ENCODE assay signal across 8 cellular contexts in genomic region chr17:29760771-29761682, GRCh38.
DNase-seq lines count a peak whose midpoint lies in the region; ATAC-seq and TF ChIP-seq lines count a peak whose summit lies in the region.

No MANE protein-coding gene starts in this region.

- H2AFZ ChIP-seq in OCI-LY1 (ENCODE audit: low read length), result no peak overlapping the region

- peaks cover 63% of the 10 kb centered on the region for H3K4me1 ChIP-seq in OCI-LY1 (ENCODE audit: insufficient read depth, low read length, severe bottlenecking)

- H3K27me3 ChIP-seq in OCI-LY1 (ENCODE audit: insufficient read depth, low read length), result no peaks in the 10 kb centered on the region

- H3K9me2 ChIP-seq in OCI-LY1 (ENCODE audit: low read depth, low read length), result no peaks in the 10 kb centered on the region

- H3K4me3 ChIP-seq in OCI-LY1 (ENCODE audit: low read depth, low read length, poor library complexity, severe bottlenecking) (peak overlapping the region; percentile 79), epithelial cell of proximal tubule (ENCODE audit: low read depth, low read length) (peak overlapping the region; percentile 95)

- 0 out of 2 replicates have a peak, but pooled peaks cover 10% of the 10 kb centered on the region for H3F3A ChIP-seq in OCI-LY1 (ENCODE audit: insufficient read depth, low read length)

- H3K79me2 ChIP-seq in OCI-LY1 (ENCODE audit: insufficient read depth, low read length), result peaks cover 37% of the 10 kb centered on the region

- in situ Hi-C loops in ACHN (cut with HindIII; ENCODE audit: low pct_ligation_motif_present, low pct_unique_long_range_greater_than_20kb, low sequenced_read_pairs), result no loop called here

- DNase-seq in ACHN, result peak; percentile 92
- peak; percentile 80 for DNase-seq in activated T-cell treated with anti-CD3 and anti-CD28 coated beads for 4 hours
- no peak for DNase-seq in epithelial cell of proximal tubule (ENCODE audit: low read depth)
- DNase-seq in mucosa of gallbladder (ENCODE audit: low spot score), result peak; percentile 86
- peak; percentile 75 to 78 for DNase-seq in stimulated activated CD8-positive, alpha-beta memory T cell treated with anti-CD3 and anti-CD28 coated beads, Interleukin-4, amount 100 ng/mL, for 1 hour (ENCODE audit: low read depth in 2 of 2, low spot score in 1 of 2)

- peak overlapping the region; percentile 94 for H3K9ac ChIP-seq in OCI-LY1 (ENCODE audit: low read length)

- ATAC-seq in GM19025 (IDR thresholded peaks at IDR 0.05; ENCODE audit: low read depth, unreplicated experiment) (peak; percentile 89), HG03280 (IDR thresholded peaks at IDR 0.05; ENCODE audit: unreplicated experiment) (peak; percentile 92)

- TF ChIP-seq CTCF in OCI-LY1 (IDR thresholded peaks at IDR 0.05; ENCODE audit: low read length) (no peak), epithelial cell of proximal tubule (conservative IDR thresholded peaks at IDR 0.05; ENCODE audit: low read depth, low read length) (no peak)

- H3K27ac ChIP-seq in OCI-LY1 (ENCODE audit: low read depth, low read length, poor library complexity, severe bottlenecking), result peak overlapping the region; percentile 89

- H3K36me3 ChIP-seq in OCI-LY1 (ENCODE audit: insufficient read depth, low read length), result peaks cover 17% of the 10 kb centered on the region

- peak overlapping the region; percentile 87 for H3K4me2 ChIP-seq in OCI-LY1 (ENCODE audit: low read length)

- no peaks in the 10 kb centered on the region for H4K20me1 ChIP-seq in OCI-LY1 (ENCODE audit: insufficient read depth, low read length)

- no peaks in the 10 kb centered on the region for H3K9me3 ChIP-seq in OCI-LY1 (ENCODE audit: low read length)
